In the genomic region with DNA sequence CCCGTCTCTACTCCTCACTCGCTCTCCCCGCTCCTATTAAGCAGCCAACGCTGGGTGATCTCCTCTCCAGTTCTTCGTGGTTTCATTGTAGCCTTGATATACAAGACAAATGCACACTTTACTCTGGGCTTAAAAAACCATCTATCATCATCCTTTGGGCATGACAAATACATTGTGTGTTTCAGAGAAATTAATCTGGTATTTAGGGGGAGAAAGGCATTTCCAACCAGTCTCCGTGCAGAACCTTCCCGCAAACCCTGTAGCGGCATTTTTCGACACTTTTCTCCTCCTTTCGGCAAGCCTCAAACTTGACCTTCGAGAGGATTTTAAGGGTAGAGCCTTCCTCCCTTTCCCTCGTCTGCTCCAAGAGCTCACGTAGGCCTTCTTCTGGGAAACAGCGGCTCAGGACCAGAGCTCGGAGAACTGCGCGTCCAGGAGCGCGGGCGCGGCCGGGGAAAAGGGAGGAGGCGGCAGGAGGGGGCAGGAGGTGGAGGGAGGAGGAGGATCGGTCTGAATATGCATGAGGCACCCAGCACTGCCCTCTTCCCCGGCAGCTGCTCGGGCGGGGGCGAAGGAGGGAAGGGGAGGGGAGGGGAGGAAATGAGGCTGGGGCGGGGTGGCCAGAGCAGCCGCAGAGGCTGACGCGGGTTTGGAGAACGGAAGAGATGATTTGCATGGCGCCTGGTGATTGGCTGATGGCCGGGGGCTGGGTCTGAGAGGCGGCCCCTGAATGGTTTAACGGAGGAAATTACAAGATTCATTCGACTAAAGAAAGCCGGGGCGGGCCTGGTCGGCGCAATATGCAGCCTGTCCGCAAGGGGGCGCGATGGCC, we compare ENCODE assay signal across 1 cellular context.
A peak's percentile ranks its signal among the peaks of the same experiment; 100 is the strongest.
TF ChIP-seq lines count a peak whose summit lies in the region.

No MANE protein-coding gene starts in this region.

TF ChIP-seq in HepG2, 621 proteins besides CTCF, POLR2A, EP300 and RAD21 (continued from another document and continues in another):
- TF ChIP-seq, protein P1, sequence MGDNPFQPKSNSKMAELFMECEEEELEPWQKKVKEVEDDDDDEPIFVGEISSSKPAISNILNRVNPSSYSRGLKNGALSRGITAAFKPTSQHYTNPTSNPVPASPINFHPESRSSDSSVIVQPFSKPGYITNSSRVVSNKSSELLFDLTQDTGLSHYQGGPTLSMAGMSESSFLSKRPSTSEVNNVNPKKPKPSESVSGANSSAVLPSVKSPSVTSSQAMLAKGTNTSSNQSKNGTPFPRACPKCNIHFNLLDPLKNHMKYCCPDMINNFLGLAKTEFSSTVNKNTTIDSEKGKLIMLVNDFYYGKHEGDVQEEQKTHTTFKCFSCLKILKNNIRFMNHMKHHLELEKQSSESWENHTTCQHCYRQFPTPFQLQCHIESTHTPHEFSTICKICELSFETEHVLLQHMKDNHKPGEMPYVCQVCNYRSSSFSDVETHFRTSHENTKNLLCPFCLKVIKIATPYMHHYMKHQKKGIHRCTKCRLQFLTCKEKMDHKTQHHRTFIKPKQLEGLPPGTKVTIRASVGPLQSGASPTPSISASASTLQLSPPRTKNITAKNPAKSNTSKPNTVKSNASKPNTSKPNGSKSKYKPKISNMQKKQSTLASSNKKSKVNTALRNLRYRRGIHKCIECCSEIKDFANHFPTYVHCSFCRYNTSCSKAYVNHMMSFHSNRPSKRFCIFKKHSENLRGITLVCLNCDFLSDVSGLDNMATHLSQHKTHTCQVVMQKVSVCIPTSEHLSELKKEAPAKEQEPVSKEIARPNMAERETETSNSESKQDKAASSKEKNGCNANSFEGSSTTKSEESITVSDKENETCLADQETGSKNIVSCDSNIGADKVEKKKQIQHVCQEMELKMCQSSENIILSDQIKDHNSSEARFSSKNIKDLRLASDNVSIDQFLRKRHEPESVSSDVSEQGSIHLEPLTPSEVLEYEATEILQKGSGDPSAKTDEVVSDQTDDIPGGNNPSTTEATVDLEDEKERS (CRISPR knock-in tag; IDR thresholded peaks at IDR 0.05) = 0 out of 2 replicates have a peak, but pooled peaks have one; percentile 41
- no peak for TF ChIP-seq ZBTB7A (CRISPR knock-in tag; IDR thresholded peaks at IDR 0.05)
- no peak for TF ChIP-seq PTBP1 (IDR thresholded peaks at IDR 0.05; ENCODE audit: low read depth, low read length, poor library complexity, severe bottlenecking)
- TF ChIP-seq, protein P2, sequence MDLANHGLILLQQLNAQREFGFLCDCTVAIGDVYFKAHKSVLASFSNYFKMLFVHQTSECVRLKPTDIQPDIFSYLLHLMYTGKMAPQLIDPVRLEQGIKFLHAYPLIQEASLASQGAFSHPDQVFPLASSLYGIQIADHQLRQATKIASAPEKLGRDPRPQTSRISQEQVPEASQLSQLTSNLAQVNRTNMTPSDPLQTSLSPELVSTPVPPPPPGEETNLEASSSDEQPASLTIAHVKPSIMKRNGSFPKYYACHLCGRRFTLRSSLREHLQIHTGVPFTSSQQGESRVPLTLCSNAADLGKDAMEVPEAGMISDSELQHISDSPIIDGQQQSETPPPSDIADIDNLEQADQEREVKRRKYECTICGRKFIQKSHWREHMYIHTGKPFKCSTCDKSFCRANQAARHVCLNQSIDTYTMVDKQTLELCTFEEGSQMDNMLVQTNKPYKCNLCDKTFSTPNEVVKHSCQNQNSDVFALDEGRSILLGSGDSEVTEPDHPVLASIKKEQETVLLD (CRISPR knock-in tag; IDR thresholded peaks at IDR 0.05; ENCODE audit: low read depth) = no peak
- peak; percentile 44; the same call in 1 of the 2 replicates for TF ChIP-seq ZSCAN25 (CRISPR knock-in tag; IDR thresholded peaks at IDR 0.05)
- no peak for TF ChIP-seq ZNF496 (CRISPR knock-in tag; IDR thresholded peaks at IDR 0.05; ENCODE audit: insufficient replicate concordance)
- TF ChIP-seq, protein P3, sequence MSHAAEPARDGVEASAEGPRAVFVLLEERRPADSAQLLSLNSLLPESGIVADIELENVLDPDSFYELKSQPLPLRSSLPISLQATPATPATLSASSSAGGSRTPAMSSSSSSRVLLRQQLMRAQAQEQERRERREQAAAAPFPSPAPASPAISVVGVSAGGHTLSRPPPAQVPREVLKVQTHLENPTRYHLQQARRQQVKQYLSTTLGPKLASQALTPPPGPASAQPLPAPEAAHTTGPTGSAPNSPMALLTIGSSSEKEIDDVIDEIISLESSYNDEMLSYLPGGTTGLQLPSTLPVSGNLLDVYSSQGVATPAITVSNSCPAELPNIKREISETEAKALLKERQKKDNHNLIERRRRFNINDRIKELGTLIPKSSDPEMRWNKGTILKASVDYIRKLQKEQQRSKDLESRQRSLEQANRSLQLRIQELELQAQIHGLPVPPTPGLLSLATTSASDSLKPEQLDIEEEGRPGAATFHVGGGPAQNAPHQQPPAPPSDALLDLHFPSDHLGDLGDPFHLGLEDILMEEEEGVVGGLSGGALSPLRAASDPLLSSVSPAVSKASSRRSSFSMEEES (CRISPR knock-in tag; IDR thresholded peaks at IDR 0.05) = no peak
- TF ChIP-seq TARDBP (CRISPR knock-in tag; IDR thresholded peaks at IDR 0.05) = 0 out of 2 replicates have a peak, but pooled peaks have one; percentile 21
- peak; percentile 49; the same call in 1 of the 2 replicates for TF ChIP-seq ZFX (CRISPR knock-in tag; IDR thresholded peaks at IDR 0.05; ENCODE audit: low read depth)
- TF ChIP-seq, protein P4, sequence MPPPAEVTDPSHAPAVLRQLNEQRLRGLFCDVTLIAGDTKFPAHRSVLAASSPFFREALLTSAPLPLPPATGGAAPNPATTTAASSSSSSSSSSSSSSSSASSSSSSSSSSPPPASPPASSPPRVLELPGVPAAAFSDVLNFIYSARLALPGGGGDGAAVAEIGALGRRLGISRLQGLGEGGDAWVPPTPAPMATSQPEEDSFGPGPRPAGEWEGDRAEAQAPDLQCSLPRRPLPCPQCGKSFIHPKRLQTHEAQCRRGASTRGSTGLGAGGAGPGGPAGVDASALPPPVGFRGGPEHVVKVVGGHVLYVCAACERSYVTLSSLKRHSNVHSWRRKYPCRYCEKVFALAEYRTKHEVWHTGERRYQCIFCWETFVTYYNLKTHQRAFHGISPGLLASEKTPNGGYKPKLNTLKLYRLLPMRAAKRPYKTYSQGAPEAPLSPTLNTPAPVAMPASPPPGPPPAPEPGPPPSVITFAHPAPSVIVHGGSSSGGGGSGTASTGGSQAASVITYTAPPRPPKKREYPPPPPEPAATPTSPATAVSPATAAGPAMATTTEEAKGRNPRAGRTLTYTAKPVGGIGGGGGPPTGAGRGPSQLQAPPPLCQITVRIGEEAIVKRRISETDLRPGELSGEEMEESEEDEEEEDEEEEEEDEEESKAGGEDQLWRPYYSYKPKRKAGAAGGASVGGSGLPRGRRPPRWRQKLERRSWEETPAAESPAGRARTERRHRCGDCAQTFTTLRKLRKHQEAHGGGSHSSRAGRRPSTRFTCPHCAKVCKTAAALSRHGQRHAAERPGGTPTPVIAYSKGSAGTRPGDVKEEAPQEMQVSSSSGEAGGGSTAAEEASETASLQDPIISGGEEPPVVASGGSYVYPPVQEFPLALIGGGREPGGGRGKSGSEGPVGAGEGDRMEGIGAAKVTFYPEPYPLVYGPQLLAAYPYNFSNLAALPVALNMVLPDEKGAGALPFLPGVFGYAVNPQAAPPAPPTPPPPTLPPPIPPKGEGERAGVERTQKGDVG (CRISPR knock-in tag; IDR thresholded peaks at IDR 0.05; ENCODE audit: borderline replicate concordance) = no peak
- no peak for TF ChIP-seq MYNN (CRISPR knock-in tag; IDR thresholded peaks at IDR 0.05; ENCODE audit: low read depth)
- no peak for TF ChIP-seq NCOR1 (IDR thresholded peaks at IDR 0.05; ENCODE audit: borderline replicate concordance, low read length)
- TF ChIP-seq SIX4 (CRISPR knock-in tag; IDR thresholded peaks at IDR 0.05) = no peak
- TF ChIP-seq, protein P5, sequence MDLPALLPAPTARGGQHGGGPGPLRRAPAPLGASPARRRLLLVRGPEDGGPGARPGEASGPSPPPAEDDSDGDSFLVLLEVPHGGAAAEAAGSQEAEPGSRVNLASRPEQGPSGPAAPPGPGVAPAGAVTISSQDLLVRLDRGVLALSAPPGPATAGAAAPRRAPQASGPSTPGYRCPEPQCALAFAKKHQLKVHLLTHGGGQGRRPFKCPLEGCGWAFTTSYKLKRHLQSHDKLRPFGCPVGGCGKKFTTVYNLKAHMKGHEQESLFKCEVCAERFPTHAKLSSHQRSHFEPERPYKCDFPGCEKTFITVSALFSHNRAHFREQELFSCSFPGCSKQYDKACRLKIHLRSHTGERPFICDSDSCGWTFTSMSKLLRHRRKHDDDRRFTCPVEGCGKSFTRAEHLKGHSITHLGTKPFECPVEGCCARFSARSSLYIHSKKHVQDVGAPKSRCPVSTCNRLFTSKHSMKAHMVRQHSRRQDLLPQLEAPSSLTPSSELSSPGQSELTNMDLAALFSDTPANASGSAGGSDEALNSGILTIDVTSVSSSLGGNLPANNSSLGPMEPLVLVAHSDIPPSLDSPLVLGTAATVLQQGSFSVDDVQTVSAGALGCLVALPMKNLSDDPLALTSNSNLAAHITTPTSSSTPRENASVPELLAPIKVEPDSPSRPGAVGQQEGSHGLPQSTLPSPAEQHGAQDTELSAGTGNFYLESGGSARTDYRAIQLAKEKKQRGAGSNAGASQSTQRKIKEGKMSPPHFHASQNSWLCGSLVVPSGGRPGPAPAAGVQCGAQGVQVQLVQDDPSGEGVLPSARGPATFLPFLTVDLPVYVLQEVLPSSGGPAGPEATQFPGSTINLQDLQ (CRISPR knock-in tag; IDR thresholded peaks at IDR 0.05) = no peak
- TF ChIP-seq, protein P6, sequence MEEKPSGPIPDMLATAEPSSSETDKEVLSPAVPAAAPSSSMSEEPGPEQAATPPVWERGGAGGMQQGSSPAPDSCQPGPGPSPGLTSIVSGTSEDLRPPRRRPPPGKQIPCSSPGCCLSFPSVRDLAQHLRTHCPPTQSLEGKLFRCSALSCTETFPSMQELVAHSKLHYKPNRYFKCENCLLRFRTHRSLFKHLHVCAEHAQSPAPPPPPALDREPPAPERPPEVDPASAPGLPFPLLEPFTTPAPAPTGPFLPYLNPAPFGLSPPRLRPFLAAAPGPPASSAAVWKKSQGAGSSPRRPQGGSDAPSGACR (CRISPR knock-in tag; IDR thresholded peaks at IDR 0.05) = no peak
- no peak for TF ChIP-seq ARNT (IDR thresholded peaks at IDR 0.05)
- no peak for TF ChIP-seq SOX5 (CRISPR knock-in tag; IDR thresholded peaks at IDR 0.05; ENCODE audit: borderline replicate concordance)
- TF ChIP-seq, protein P7, sequence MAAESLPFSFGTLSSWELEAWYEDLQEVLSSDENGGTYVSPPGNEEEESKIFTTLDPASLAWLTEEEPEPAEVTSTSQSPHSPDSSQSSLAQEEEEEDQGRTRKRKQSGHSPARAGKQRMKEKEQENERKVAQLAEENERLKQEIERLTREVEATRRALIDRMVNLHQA (CRISPR knock-in tag; IDR thresholded peaks at IDR 0.05) = no peak
- TF ChIP-seq EZH2 (conservative IDR thresholded peaks at IDR 0.05; ENCODE audit: low read depth, low read length) = no peak
- TF ChIP-seq TAF1 (CRISPR knock-in tag; IDR thresholded peaks at IDR 0.05) = no peak
- no peak for TF ChIP-seq ZNF34 (CRISPR knock-in tag; IDR thresholded peaks at IDR 0.05; ENCODE audit: borderline replicate concordance)
- TF ChIP-seq, protein P8, sequence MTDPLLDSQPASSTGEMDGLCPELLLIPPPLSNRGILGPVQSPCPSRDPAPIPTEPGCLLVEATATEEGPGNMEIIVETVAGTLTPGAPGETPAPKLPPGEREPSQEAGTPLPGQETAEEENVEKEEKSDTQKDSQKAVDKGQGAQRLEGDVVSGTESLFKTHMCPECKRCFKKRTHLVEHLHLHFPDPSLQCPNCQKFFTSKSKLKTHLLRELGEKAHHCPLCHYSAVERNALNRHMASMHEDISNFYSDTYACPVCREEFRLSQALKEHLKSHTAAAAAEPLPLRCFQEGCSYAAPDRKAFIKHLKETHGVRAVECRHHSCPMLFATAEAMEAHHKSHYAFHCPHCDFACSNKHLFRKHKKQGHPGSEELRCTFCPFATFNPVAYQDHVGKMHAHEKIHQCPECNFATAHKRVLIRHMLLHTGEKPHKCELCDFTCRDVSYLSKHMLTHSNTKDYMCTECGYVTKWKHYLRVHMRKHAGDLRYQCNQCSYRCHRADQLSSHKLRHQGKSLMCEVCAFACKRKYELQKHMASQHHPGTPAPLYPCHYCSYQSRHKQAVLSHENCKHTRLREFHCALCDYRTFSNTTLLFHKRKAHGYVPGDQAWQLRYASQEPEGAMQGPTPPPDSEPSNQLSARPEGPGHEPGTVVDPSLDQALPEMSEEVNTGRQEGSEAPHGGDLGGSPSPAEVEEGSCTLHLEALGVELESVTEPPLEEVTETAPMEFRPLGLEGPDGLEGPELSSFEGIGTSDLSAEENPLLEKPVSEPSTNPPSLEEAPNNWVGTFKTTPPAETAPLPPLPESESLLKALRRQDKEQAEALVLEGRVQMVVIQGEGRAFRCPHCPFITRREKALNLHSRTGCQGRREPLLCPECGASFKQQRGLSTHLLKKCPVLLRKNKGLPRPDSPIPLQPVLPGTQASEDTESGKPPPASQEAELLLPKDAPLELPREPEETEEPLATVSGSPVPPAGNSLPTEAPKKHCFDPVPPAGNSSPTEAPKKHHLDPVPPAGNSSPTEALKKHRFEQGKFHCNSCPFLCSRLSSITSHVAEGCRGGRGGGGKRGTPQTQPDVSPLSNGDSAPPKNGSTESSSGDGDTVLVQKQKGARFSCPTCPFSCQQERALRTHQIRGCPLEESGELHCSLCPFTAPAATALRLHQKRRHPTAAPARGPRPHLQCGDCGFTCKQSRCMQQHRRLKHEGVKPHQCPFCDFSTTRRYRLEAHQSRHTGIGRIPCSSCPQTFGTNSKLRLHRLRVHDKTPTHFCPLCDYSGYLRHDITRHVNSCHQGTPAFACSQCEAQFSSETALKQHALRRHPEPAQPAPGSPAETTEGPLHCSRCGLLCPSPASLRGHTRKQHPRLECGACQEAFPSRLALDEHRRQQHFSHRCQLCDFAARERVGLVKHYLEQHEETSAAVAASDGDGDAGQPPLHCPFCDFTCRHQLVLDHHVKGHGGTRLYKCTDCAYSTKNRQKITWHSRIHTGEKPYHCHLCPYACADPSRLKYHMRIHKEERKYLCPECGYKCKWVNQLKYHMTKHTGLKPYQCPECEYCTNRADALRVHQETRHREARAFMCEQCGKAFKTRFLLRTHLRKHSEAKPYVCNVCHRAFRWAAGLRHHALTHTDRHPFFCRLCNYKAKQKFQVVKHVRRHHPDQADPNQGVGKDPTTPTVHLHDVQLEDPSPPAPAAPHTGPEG (CRISPR knock-in tag; IDR thresholded peaks at IDR 0.05) = no peak
- no peak for TF ChIP-seq NFIB (CRISPR knock-in tag; IDR thresholded peaks at IDR 0.05; ENCODE audit: borderline replicate concordance)
- TF ChIP-seq ZNF501 (CRISPR knock-in tag; IDR thresholded peaks at IDR 0.05) = peak; percentile 31; the same call in 1 of the 2 replicates
- TF ChIP-seq, protein P9, sequence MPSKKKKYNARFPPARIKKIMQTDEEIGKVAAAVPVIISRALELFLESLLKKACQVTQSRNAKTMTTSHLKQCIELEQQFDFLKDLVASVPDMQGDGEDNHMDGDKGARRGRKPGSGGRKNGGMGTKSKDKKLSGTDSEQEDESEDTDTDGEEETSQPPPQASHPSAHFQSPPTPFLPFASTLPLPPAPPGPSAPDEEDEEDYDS (CRISPR knock-in tag; IDR thresholded peaks at IDR 0.05) = no peak
- no peak for TF ChIP-seq MAFF (IDR thresholded peaks at IDR 0.05; ENCODE audit: low read depth, low read length)
- 0 out of 2 replicates have a peak, but pooled peaks have one; percentile 80 for TF ChIP-seq PCBP1 (IDR thresholded peaks at IDR 0.05; ENCODE audit: borderline replicate concordance, low read depth, low read length)
- TF ChIP-seq MYC (CRISPR knock-in tag; IDR thresholded peaks at IDR 0.05; ENCODE audit: borderline replicate concordance) = no peak
- peak; percentile 61; the same call in 1 of the 2 replicates for TF ChIP-seq HES4 (CRISPR knock-in tag; IDR thresholded peaks at IDR 0.05; ENCODE audit: borderline replicate concordance)
- TF ChIP-seq ZKSCAN8 (CRISPR knock-in tag; IDR thresholded peaks at IDR 0.05; ENCODE audit: borderline replicate concordance) = no peak
- TF ChIP-seq ATAD3A (CRISPR knock-in tag; IDR thresholded peaks at IDR 0.05) = no peak
- peak; percentile 58; the same call in 1 of the 2 replicates for TF ChIP-seq ZNF607 (CRISPR knock-in tag; IDR thresholded peaks at IDR 0.05; ENCODE audit: borderline replicate concordance)
- no peak for TF ChIP-seq ZNF234 (CRISPR knock-in tag; conservative IDR thresholded peaks at IDR 0.05)
- no peak for TF ChIP-seq ZNF674 (CRISPR knock-in tag; IDR thresholded peaks at IDR 0.05; ENCODE audit: low read depth)
- no peak for TF ChIP-seq HMG20A (CRISPR knock-in tag; IDR thresholded peaks at IDR 0.05; ENCODE audit: borderline replicate concordance)
- TF ChIP-seq HDAC2 (CRISPR knock-in tag; IDR thresholded peaks at IDR 0.05) = no peak
